8 cellular contexts compared by ENCODE assay signal in the genomic region with DNA sequence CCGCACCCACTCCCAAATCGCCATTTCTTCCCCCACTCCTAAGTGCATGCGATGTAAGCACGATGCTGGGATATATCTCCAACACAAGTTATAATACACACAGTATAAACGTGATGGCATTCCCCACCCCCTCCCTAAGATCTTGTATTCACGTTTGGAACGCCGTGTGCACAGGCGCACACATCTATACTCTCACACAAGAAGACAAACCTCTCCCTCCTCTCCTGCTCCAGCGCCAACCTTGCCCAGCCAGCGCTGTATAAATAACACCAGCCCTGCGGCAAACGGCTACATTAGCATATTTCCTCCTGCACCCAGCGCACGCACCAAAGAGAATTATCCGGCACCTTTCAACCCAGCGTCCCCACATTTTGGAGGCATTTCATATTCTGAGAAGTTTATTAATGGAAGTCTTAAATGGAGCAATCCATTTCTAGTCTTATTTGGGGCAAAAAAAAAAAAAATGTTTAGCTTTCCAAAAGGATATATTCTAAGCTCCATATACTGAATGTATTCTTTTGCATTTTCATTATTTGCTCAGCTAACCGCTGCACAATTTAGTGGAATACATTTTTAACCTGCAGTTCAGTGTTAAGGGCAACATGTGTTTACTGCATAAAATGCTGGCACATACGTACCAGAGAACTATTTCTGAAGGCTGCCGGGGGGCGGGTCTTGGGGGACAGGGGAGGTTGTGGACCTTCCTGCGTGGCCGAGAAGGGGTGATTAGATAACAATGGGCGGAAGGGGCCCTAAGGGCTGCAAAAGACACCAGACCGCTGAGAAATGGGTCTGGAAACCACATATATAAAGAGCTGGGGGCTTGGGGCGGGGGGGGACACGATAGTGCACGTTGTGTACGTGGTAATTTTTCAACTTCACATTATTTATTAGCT. TPM values are rescaled to one million over a fixed set of nuclear protein-coding genes. Genes with fewer than 3 reads are reported as not detected.
DNase-seq lines count a peak whose midpoint lies in the region; ATAC-seq lines count a peak whose summit lies in the region.

No MANE protein-coding gene starts in this region.

- peaks cover 55% of the 10 kb centered on the region for H3K27me3 Mint-ChIP-seq in central memory CD8-positive, alpha-beta T cell

- H3K27ac Mint-ChIP-seq in central memory CD8-positive, alpha-beta T cell (ENCODE audit: low read depth): no peak overlapping the region
- no peak overlapping the region for H3K27ac Mint-ChIP-seq in stimulated activated effector memory CD8-positive, alpha-beta T cell treated with anti-CD3 and anti-CD28 coated beads, Interleukin-12 subunit alpha, Interleukin-12 subunit beta, amount 100 ng/mL, for 72 hours

- peak overlapping the region; percentile 74 for H3K4me3 Mint-ChIP-seq in central memory CD8-positive, alpha-beta T cell
- H3K4me3 Mint-ChIP-seq in stimulated activated effector memory CD8-positive, alpha-beta T cell treated with anti-CD3 and anti-CD28 coated beads, Interleukin-12 subunit alpha, Interleukin-12 subunit beta, amount 100 ng/mL, for 72 hours: peak overlapping the region; percentile 73

- peak; percentile 28 for DNase-seq in activated CD4-positive, alpha-beta T cell treated with anti-CD3 and anti-CD28 coated beads for 48 hours
- no peak for DNase-seq in activated CD4-positive, alpha-beta T cell treated with anti-CD3 and anti-CD28 coated beads, Interleukin-2, amount 50 U/mL, for 4 hours
- DNase-seq in RPMI7951 (ENCODE audit: low read depth): peak; percentile 36
- no peak for DNase-seq in central memory CD8-positive, alpha-beta T cell (ENCODE audit: low spot score in 2 of 2)
- DNase-seq in left lobe of liver (ENCODE audit: low spot score): peak; percentile 56
- no peak for DNase-seq in stimulated activated effector memory CD8-positive, alpha-beta T cell treated with anti-CD3 and anti-CD28 coated beads, Interleukin-12 subunit alpha, Interleukin-12 subunit beta, amount 100 ng/mL, for 72 hours (ENCODE audit: low spot score in 2 of 2)
- no peak for DNase-seq in cortex of kidney (lab: John Stamatoyannopoulos, UW)

- ATAC-seq in central memory CD8-positive, alpha-beta T cell (replicated peaks; ENCODE audit: extremely low read depth, poor library complexity, severe bottlenecking): no peak
- peak; percentile 45 for ATAC-seq in left lobe of liver
- ATAC-seq in stimulated activated effector memory CD8-positive, alpha-beta T cell treated with anti-CD3 and anti-CD28 coated beads, Interleukin-12 subunit alpha, Interleukin-12 subunit beta, amount 100 ng/mL, for 72 hours: no peak
- ATAC-seq in HG02870 (IDR thresholded peaks at IDR 0.05; ENCODE audit: unreplicated experiment): no peak

- peaks cover 6% of the 10 kb centered on the region for H3K36me3 Mint-ChIP-seq in central memory CD8-positive, alpha-beta T cell (ENCODE audit: insufficient read depth)
- no peaks in the 10 kb centered on the region for H3K36me3 Mint-ChIP-seq in stimulated activated effector memory CD8-positive, alpha-beta T cell treated with anti-CD3 and anti-CD28 coated beads, Interleukin-12 subunit alpha, Interleukin-12 subunit beta, amount 100 ng/mL, for 72 hours

- H3K4me1 Mint-ChIP-seq in central memory CD8-positive, alpha-beta T cell: peaks cover 7% of the 10 kb centered on the region
- peaks cover 9% of the 10 kb centered on the region for H3K4me1 Mint-ChIP-seq in stimulated activated effector memory CD8-positive, alpha-beta T cell treated with anti-CD3 and anti-CD28 coated beads, Interleukin-12 subunit alpha, Interleukin-12 subunit beta, amount 100 ng/mL, for 72 hours

- no peaks in the 10 kb centered on the region for H3K9me3 Mint-ChIP-seq in central memory CD8-positive, alpha-beta T cell
- no peaks in the 10 kb centered on the region for H3K9me3 Mint-ChIP-seq in stimulated activated effector memory CD8-positive, alpha-beta T cell treated with anti-CD3 and anti-CD28 coated beads, Interleukin-12 subunit alpha, Interleukin-12 subunit beta, amount 100 ng/mL, for 72 hours

RNA-seq across cellular contexts. Expression of gene SLC22A23, which starts 1.1 kb away (rescaled TPM):
- 0.29 and 0.72 TPM in 2 replicates for total RNA-seq in RPMI7951 (2014; rRNA removed; shearing (Covaris generic))
- 16.9 TPM for total RNA-seq in left lobe of liver

Comparison
In these comparisons a context has a peak if more than half of its experiments do, and no peak if none do; other contexts are left out.
1. DNase-seq: peak in activated CD4-positive, alpha-beta T cell treated with anti-CD3 and anti-CD28 coated beads for 48 hours (single experiment), RPMI7951 (single experiment) and left lobe of liver (single experiment); none in activated CD4-positive, alpha-beta T cell treated with anti-CD3 and anti-CD28 coated beads, Interleukin-2, amount 50 U/mL, for 4 hours (0 of 2), central memory CD8-positive, alpha-beta T cell (0 of 2), stimulated activated effector memory CD8-positive, alpha-beta T cell treated with anti-CD3 and anti-CD28 coated beads, Interleukin-12 subunit alpha, Interleukin-12 subunit beta, amount 100 ng/mL, for 72 hours (0 of 2) and cortex of kidney (single experiment).
2. RNA of gene SLC22A23, which starts 1.1 kb away (total RNA-seq): 16.9 TPM in left lobe of liver (single experiment); 0.29 to 0.72 TPM in RPMI7951; every median in the first group is over 10 times any median in the second.